ENCODE assay signal across 7 cellular contexts in the genomic region with DNA sequence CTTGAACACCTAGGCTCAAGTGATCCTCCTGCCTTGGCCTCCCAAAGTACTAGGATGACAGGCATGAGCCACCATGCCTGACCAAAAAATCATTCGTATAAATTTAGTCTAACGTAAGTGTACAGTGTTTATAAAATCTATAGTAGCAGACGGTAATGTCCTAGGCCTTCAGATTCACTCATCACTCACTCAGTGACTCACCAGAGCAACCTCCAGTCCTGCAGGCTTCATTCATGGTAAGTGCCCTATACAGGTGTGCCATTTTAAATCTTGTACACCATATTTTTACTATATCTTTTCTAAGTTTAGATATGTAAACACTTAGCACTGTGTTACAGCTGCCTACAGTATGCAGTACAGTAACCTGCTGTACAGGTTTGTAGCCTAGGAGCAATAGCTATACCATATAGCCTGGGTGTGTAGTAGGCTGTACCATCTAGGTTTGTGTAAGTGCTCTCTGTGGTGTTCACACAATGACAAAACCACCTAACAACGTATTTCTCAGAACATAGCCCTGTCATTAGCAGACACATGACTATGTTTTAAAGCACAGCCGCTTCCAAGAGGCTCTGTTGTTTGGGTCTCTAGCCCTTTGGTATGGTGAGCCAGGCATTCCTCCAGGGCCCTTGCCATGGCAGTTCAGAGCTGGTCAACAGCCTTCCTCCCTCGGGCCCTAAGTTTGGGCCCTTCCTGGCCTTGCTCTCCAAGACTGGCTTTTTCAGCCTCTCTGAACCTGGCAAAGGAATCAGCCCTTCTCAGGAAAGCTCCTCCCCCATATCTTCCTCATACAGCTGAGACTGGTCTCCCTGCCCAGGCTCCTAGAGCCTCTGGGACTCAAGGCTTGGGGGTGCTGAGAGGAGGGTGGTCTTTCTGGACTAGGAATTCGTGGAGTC. TPM values are rescaled to one million over a fixed set of nuclear protein-coding genes. Genes with fewer than 3 reads are reported as not detected.
A peak's percentile ranks its signal among the peaks of the same experiment; 100 is the strongest.
DNase-seq lines count a peak whose midpoint lies in the region; ATAC-seq and TF ChIP-seq lines count a peak whose summit lies in the region.
"Had no signal": no experiment of that assay in that cellular context is flagged by ENCODE, and none has a peak within 500 bp of the region (broad histone marks: within the 10 kb centered on the region; RNA-seq: fewer than 3 reads in every experiment).

No MANE protein-coding gene starts in this region.

- TF ChIP-seq CTCF in gastroesophageal sphincter (IDR thresholded peaks at IDR 0.05) (no peak), transverse colon (IDR thresholded peaks at IDR 0.05) (no peak)

- intact Hi-C loops in transverse colon (cut with DNase I; ENCODE audit: low total_unique reads): no loop called here

- TF ChIP-seq EP300 in gastroesophageal sphincter (IDR thresholded peaks at IDR 0.05) (no peak), transverse colon (IDR thresholded peaks at IDR 0.05; ENCODE audit: low read depth) (no peak)

- TF ChIP-seq POLR2A in gastroesophageal sphincter (IDR thresholded peaks at IDR 0.05) (no peak), transverse colon (IDR thresholded peaks at IDR 0.05) (peak; percentile 51)

- H3K4me3 ChIP-seq in SK-N-MC (no peak overlapping the region), gastroesophageal sphincter (no peak overlapping the region), transverse colon (no peak overlapping the region)

- H3K36me3 ChIP-seq in SK-N-MC (ENCODE audit: insufficient read depth, low read length): no peaks in the 10 kb centered on the region
- no peaks in the 10 kb centered on the region for H3K36me3 ChIP-seq in gastroesophageal sphincter
- H3K36me3 ChIP-seq in transverse colon: no peaks in the 10 kb centered on the region

- no peak for DNase-seq in SK-N-MC (ENCODE audit: low read depth, low spot score)
- no peak for DNase-seq in transverse colon
- DNase-seq in natural killer cell treated with Interleukin-12 subunit alpha and Interleukin-12 subunit beta and Interleukin-15 and Interleukin-18, amount 100 ng/mL, for 72 hours (ENCODE audit: low spot score): no peak
- DNase-seq in NCI-H82 (lab: John Stamatoyannopoulos, UW): no peak
- DNase-seq: activated CD4-positive, alpha-beta T cell treated with anti-CD3 and anti-CD28 coated beads for 48 hours; retina had no signal

- WGBS in gastroesophageal sphincter (ENCODE audit: low coverage in 1 of 2), 2 donors: 28 to 43% methylated on average over 5 to 6 of the region's 7 CpGs
- 20 to 38% methylated on average over 1 to 7 of the region's 7 CpGs for WGBS in transverse colon (ENCODE audit: low coverage in 1 of 2), 2 donors

- H3K27me3 ChIP-seq in gastroesophageal sphincter (no peaks in the 10 kb centered on the region), transverse colon (no peaks in the 10 kb centered on the region)

- H3K9me3 ChIP-seq in SK-N-MC (ENCODE audit: low read depth, low read length): no peaks in the 10 kb centered on the region
- H3K9me3 ChIP-seq in gastroesophageal sphincter: no peaks in the 10 kb centered on the region
- H3K9me3 ChIP-seq in transverse colon: no peaks in the 10 kb centered on the region

- H3K9ac ChIP-seq in SK-N-MC (ENCODE audit: insufficient read length): no peak overlapping the region

- no peaks in the 10 kb centered on the region for H3K27me3 Mint-ChIP-seq in natural killer cell treated with Interleukin-12 subunit alpha and Interleukin-12 subunit beta and Interleukin-15 and Interleukin-18, amount 100 ng/mL, for 72 hours

- no peak for ATAC-seq in gastroesophageal sphincter
- no peak for ATAC-seq in natural killer cell treated with Interleukin-12 subunit alpha and Interleukin-12 subunit beta and Interleukin-15 and Interleukin-18, amount 100 ng/mL, for 72 hours

- H3K4me1 ChIP-seq in gastroesophageal sphincter (peaks cover 0 to 75% (median 45%) of the 10 kb centered on the region in 3 donors), transverse colon (peaks cover 52 to 97% (median 92%) of the 10 kb centered on the region in 4 donors)

- H3K4me3 Mint-ChIP-seq in natural killer cell treated with Interleukin-12 subunit alpha and Interleukin-12 subunit beta and Interleukin-15 and Interleukin-18, amount 100 ng/mL, for 72 hours: no peak overlapping the region

- no peaks in the 10 kb centered on the region for H3K36me3 Mint-ChIP-seq in natural killer cell treated with Interleukin-12 subunit alpha and Interleukin-12 subunit beta and Interleukin-15 and Interleukin-18, amount 100 ng/mL, for 72 hours

- peak overlapping the region; percentile 68 for H3K27ac ChIP-seq in SK-N-MC
- H3K27ac ChIP-seq in gastroesophageal sphincter: peak overlapping the region in 3 of 4 donors; percentile 70 to 98 (median 98)
- H3K27ac ChIP-seq in transverse colon: peak overlapping the region; percentile 95 to 98 (median 96)

- in situ Hi-C loops in transverse colon (cut with MboI; ENCODE audit: low pct_ligation_motif_present in 1 of 4, low pct_unique_long_range_greater_than_20kb in 1 of 4, low sequenced_read_pairs in 3 of 4): no loop called here

- H3K27ac Mint-ChIP-seq in natural killer cell treated with Interleukin-12 subunit alpha and Interleukin-12 subunit beta and Interleukin-15 and Interleukin-18, amount 100 ng/mL, for 72 hours: no peak overlapping the region

- peaks cover 0 to 4% of the 10 kb centered on the region in 2 donors for H3K4me1 Mint-ChIP-seq in natural killer cell treated with Interleukin-12 subunit alpha and Interleukin-12 subunit beta and Interleukin-15 and Interleukin-18, amount 100 ng/mL, for 72 hours (ENCODE audit: low read depth in 2 of 2)

- no peaks in the 10 kb centered on the region for H3K9me3 Mint-ChIP-seq in natural killer cell treated with Interleukin-12 subunit alpha and Interleukin-12 subunit beta and Interleukin-15 and Interleukin-18, amount 100 ng/mL, for 72 hours

RNA-seq across cellular contexts. Expression of a gene that starts 1.9 kb away (rescaled TPM):
- total RNA-seq in gastroesophageal sphincter: 100 to 1,000 TPM in 1 of 4 donors, 10 to 100 TPM in 3; 28.0 to 105 (median 66.7) TPM
- 10 to 100 TPM; 22.0 to 49.4 (median 36.9) TPM for total RNA-seq in transverse colon
- under 1 TPM; 0.29 to 0.47 TPM for total RNA-seq in natural killer cell treated with Interleukin-12 subunit alpha and Interleukin-12 subunit beta and Interleukin-15 and Interleukin-18, amount 100 ng/mL, for 72 hours

RNA-seq across cellular contexts. Expression of a gene that starts 8.2 kb away (rescaled TPM):
- total RNA-seq in gastroesophageal sphincter (not detected), transverse colon (1,000 to 10,000 TPM; 2,387 to 4,992 (median 3,189) TPM)
- total RNA-seq in natural killer cell treated with Interleukin-12 subunit alpha and Interleukin-12 subunit beta and Interleukin-15 and Interleukin-18, amount 100 ng/mL, for 72 hours: not detected

RNA-seq across cellular contexts. Expression of a gene that starts 15.4 kb away (rescaled TPM):
- under 1 TPM; 0.07 to 0.19 (median 0.15) TPM for total RNA-seq in gastroesophageal sphincter
- total RNA-seq in transverse colon: 10 to 100 TPM in 2 of 4 donors, 1 to 10 TPM in 2; 8.6 to 12.9 (median 10.9) TPM
- total RNA-seq in natural killer cell treated with Interleukin-12 subunit alpha and Interleukin-12 subunit beta and Interleukin-15 and Interleukin-18, amount 100 ng/mL, for 72 hours: under 1 TPM; 0.25 to 1.00 TPM

RNA-seq across cellular contexts. Expression of a gene that starts 19.2 kb away (rescaled TPM):
- total RNA-seq in gastroesophageal sphincter (10 to 100 TPM; 27.3 to 66.6 (median 37.5) TPM), transverse colon (10 to 100 TPM; 14.5 to 62.1 (median 19.4) TPM)
- total RNA-seq in natural killer cell treated with Interleukin-12 subunit alpha and Interleukin-12 subunit beta and Interleukin-15 and Interleukin-18, amount 100 ng/mL, for 72 hours: 10 to 100 TPM; 16.7 to 17.5 TPM

RNA-seq across cellular contexts. Expression of a gene that starts 34.9 kb away (rescaled TPM):
- total RNA-seq in gastroesophageal sphincter (10 to 100 TPM in 2 of 4 donors, 1 to 10 TPM in 2; 1.5 to 13.5 (median 8.8) TPM), transverse colon (100 to 1,000 TPM in 1 of 4 donors, 10 to 100 TPM in 2, 1 to 10 TPM in 1; 5.5 to 143 (median 12.0) TPM)
- total RNA-seq in natural killer cell treated with Interleukin-12 subunit alpha and Interleukin-12 subunit beta and Interleukin-15 and Interleukin-18, amount 100 ng/mL, for 72 hours: 100 to 1,000 TPM in 1 of 2 donors, 10 to 100 TPM in 1; 90.5 to 109 TPM

Comparison
In these comparisons a context has a peak if more than half of its experiments do, and no peak if none do; other contexts are left out.
1. RNA of a gene that starts 1.9 kb away (total RNA-seq): 28.0 to 105 TPM in gastroesophageal sphincter and 22.0 to 49.4 TPM in transverse colon; 0.29 to 0.47 TPM in natural killer cell treated with Interleukin-12 subunit alpha and Interleukin-12 subunit beta and Interleukin-15 and Interleukin-18, amount 100 ng/mL, for 72 hours; every median in the first group is over 10 times any median in the second.
2. RNA of a gene that starts 8.2 kb away (total RNA-seq): 2,387 to 4,992 TPM in transverse colon; not detected in gastroesophageal sphincter and not detected in natural killer cell treated with Interleukin-12 subunit alpha and Interleukin-12 subunit beta and Interleukin-15 and Interleukin-18, amount 100 ng/mL, for 72 hours; every median in the first group is over 1,000 times any median in the second.
3. RNA of a gene that starts 15.4 kb away (total RNA-seq): 8.6 to 12.9 TPM in transverse colon; 0.25 to 1.00 TPM in natural killer cell treated with Interleukin-12 subunit alpha and Interleukin-12 subunit beta and Interleukin-15 and Interleukin-18, amount 100 ng/mL, for 72 hours and 0.07 to 0.19 TPM in gastroesophageal sphincter; every median in the first group is over 4 times any median in the second.
4. Peak in every context shown above with its lines, with median percentiles within 50 percentile points of each other: H3K27ac ChIP-seq.